Comparison of ENCODE assay signal across 31 cellular contexts in the genomic region with DNA sequence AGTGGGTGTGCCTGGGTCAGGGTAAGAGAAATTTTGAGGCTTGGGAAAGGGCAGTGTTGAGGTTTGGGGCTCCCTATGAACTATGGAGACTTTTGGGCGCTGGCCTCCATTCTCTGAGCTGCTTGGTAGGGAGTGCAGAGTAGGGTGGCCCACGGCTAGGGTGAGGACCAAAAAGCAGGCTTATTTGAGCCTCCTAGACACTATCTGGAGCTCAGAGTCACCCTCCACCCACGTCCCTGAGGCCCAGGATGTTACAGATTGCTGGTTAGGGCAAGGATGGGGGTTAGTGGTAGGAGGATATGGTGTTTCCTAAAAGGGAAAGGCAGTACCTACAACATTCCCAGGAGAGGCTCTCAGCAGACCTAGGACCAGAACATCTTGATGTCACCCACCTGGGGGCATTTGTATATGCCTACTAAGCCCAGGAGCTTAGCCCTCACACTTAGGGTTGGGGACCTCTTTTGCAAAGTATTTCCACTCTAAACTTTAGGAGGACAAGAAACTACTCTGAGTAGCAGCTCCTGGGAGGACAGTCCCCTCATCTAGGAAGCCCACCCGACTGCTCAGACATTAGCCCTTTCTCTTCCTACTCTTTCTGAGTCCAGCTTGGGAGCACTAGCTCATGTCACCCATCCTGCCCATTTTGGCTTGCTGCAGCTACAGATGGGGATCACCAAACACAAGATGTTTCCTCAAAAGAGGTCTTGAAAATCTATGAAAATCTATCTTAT. TPM values are rescaled to one million over a fixed set of nuclear protein-coding genes. Genes with fewer than 3 reads are reported as not detected.
DNase-seq lines count a peak whose midpoint lies in the region; FAIRE-seq and TF ChIP-seq lines count a peak whose summit lies in the region.
"Had no signal": no experiment of that assay in that cellular context is flagged by ENCODE, and none has a peak within 500 bp of the region (broad histone marks: within the 10 kb centered on the region; RNA-seq: fewer than 3 reads in every experiment).

No MANE protein-coding gene starts in this region.

- peaks cover 62% of the 10 kb centered on the region for H3K27me3 Mint-ChIP-seq in activated CD4-positive, alpha-beta T cell treated with anti-CD3 and anti-CD28 coated beads, Interleukin-2, amount 10 ng/mL, durations not matched to agents 24 days and 14 days
- H3K27me3 Mint-ChIP-seq in astrocyte (ENCODE audit: low read depth, unreplicated experiment) = peaks cover 40% of the 10 kb centered on the region
- H3K27me3 Mint-ChIP-seq in neural progenitor cell (ENCODE audit: insufficient read depth, low read depth) = peaks cover 40% of the 10 kb centered on the region

- no peak overlapping the region for H3K4me3 Mint-ChIP-seq in activated CD4-positive, alpha-beta T cell treated with anti-CD3 and anti-CD28 coated beads, Interleukin-2, amount 10 ng/mL, durations not matched to agents 24 days and 14 days
- H3K4me3 Mint-ChIP-seq in astrocyte (ENCODE audit: unreplicated experiment) = peak overlapping the region; percentile 27
- peak overlapping the region; percentile 31 for H3K4me3 Mint-ChIP-seq in neural progenitor cell

- H3K9ac ChIP-seq in astrocyte (ENCODE audit: low read length) = no peak overlapping the region
- no peak overlapping the region for H3K9ac ChIP-seq in neural progenitor cell

- peaks cover 12% of the 10 kb centered on the region for H3F3A ChIP-seq in neural progenitor cell (ENCODE audit: low read depth)

- no peaks in the 10 kb centered on the region for H3K9me3 Mint-ChIP-seq in activated CD4-positive, alpha-beta T cell treated with anti-CD3 and anti-CD28 coated beads, Interleukin-2, amount 10 ng/mL, durations not matched to agents 24 days and 14 days
- no peaks in the 10 kb centered on the region for H3K9me3 Mint-ChIP-seq in astrocyte (ENCODE audit: unreplicated experiment)
- H3K9me3 Mint-ChIP-seq in neural progenitor cell = peaks cover 2% of the 10 kb centered on the region
- H3K9me3 Mint-ChIP-seq: activated CD4-positive, alpha-beta T cell treated with anti-CD3 and anti-CD28 coated beads, Interleukin-2, amount 10 ng/mL, durations not matched to agents 7 days and 5 days; HFFc6; stimulated activated naive CD8-positive, alpha-beta T cell treated with anti-CD3 and anti-CD28 coated beads, Interleukin-15, Interleukin-2, amounts not matched to agents 100 ng/mL and 50 ng/mL, for 24 hours had no signal

- H2AFZ ChIP-seq in astrocyte (ENCODE audit: low read depth, low read length) = no peak overlapping the region
- H2AFZ ChIP-seq in neural progenitor cell (replicated peaks) = no peak overlapping the region

- no peak overlapping the region for H3K27ac Mint-ChIP-seq in activated CD4-positive, alpha-beta T cell treated with anti-CD3 and anti-CD28 coated beads, Interleukin-2, amount 10 ng/mL, durations not matched to agents 24 days and 14 days
- H3K27ac Mint-ChIP-seq in astrocyte (ENCODE audit: unreplicated experiment) = no peak overlapping the region
- H3K27ac Mint-ChIP-seq in neural progenitor cell = no peak overlapping the region
- H3K27ac Mint-ChIP-seq: activated CD4-positive, alpha-beta T cell treated with anti-CD3 and anti-CD28 coated beads, Interleukin-2, amount 10 ng/mL, durations not matched to agents 7 days and 5 days; HFFc6; stimulated activated naive CD8-positive, alpha-beta T cell treated with anti-CD3 and anti-CD28 coated beads, Interleukin-15, Interleukin-2, amounts not matched to agents 100 ng/mL and 50 ng/mL, for 24 hours had no signal

- H3K4me1 ChIP-seq in astrocyte (ENCODE audit: insufficient read depth, low read length) (no peaks in the 10 kb centered on the region), neural progenitor cell (no peaks in the 10 kb centered on the region)
- H3K4me1 ChIP-seq: colonic mucosa had no signal

- H3K79me2 ChIP-seq in astrocyte (ENCODE audit: insufficient read depth, low read length) = no peaks in the 10 kb centered on the region
- no peaks in the 10 kb centered on the region for H3K79me2 ChIP-seq in neural progenitor cell (ENCODE audit: low read depth)

- no peak for FAIRE-seq in astrocyte (lab: Jason Lieb, UNC)
- FAIRE-seq: frontal cortex, keratinocyte had no signal

- intact Hi-C loops in activated CD4-positive, alpha-beta T cell treated with anti-CD3 and anti-CD28 coated beads, Interleukin-2, amount 10 ng/mL, durations not matched to agents 24 days and 14 days (cut with micrococcal nuclease) = loop anchor here (5.0 kb wide), 1 partner anchor 166 kb away; no protein-coding TSS in a partner anchor
- intact Hi-C loops in head of caudate nucleus (cut with DNase I) = loop anchor here (5.0 kb wide), 2 partner anchors 39 to 54 kb away; a partner anchor contains a TSS

- H3K36me3 Mint-ChIP-seq in activated CD4-positive, alpha-beta T cell treated with anti-CD3 and anti-CD28 coated beads, Interleukin-2, amount 10 ng/mL, durations not matched to agents 24 days and 14 days (ENCODE audit: low read depth) = no peaks in the 10 kb centered on the region
- H3K36me3 Mint-ChIP-seq in astrocyte (ENCODE audit: low read depth, unreplicated experiment) (peaks cover 15% of the 10 kb centered on the region), neural progenitor cell (peaks cover 3% of the 10 kb centered on the region)

- H4K20me1 ChIP-seq in astrocyte (ENCODE audit: insufficient read depth, low read length) (peaks cover 14% of the 10 kb centered on the region), neural progenitor cell (ENCODE audit: low read depth) (no peaks in the 10 kb centered on the region)

- no peaks in the 10 kb centered on the region for H3K36me3 ChIP-seq in astrocyte (ENCODE audit: insufficient read depth, low read length)
- H3K36me3 ChIP-seq in neural progenitor cell = no peaks in the 10 kb centered on the region
- H3K36me3 ChIP-seq: brain microvascular endothelial cell, colonic mucosa, spleen had no signal

- no peak overlapping the region for H3K27ac ChIP-seq in astrocyte (ENCODE audit: low read depth, low read length)
- no peak overlapping the region for H3K27ac ChIP-seq in neural progenitor cell
- H3K27ac ChIP-seq: 22Rv1, brain microvascular endothelial cell, colonic mucosa, esophagus muscularis mucosa, spleen had no signal

- H3K4me1 Mint-ChIP-seq in activated CD4-positive, alpha-beta T cell treated with anti-CD3 and anti-CD28 coated beads, Interleukin-2, amount 10 ng/mL, durations not matched to agents 24 days and 14 days = peaks cover 21% of the 10 kb centered on the region
- H3K4me1 Mint-ChIP-seq in astrocyte (ENCODE audit: low read depth, unreplicated experiment) (no peaks in the 10 kb centered on the region), neural progenitor cell (peaks cover 5% of the 10 kb centered on the region)

- H3K27me3 ChIP-seq in astrocyte (ENCODE audit: insufficient read depth, low read length) (no peaks in the 10 kb centered on the region), neural progenitor cell (peaks cover 100% of the 10 kb centered on the region)
- H3K27me3 ChIP-seq: brain microvascular endothelial cell, colonic mucosa had no signal

- H3K4me2 ChIP-seq in astrocyte (ENCODE audit: low read length) (no peak overlapping the region), neural progenitor cell (no peak overlapping the region)

- peak; percentile 57 for DNase-seq in activated CD4-positive, alpha-beta T cell treated with anti-CD3 and anti-CD28 coated beads, Interleukin-2, amount 10 ng/mL, durations not matched to agents 24 days and 14 days
- DNase-seq in activated CD4-positive, alpha-beta T cell treated with anti-CD3 and anti-CD28 coated beads for 4 hours = no peak
- DNase-seq in astrocyte (ENCODE audit: low read depth) = no peak
- DNase-seq in neural progenitor cell (ENCODE audit: low spot score) = no peak
- DNase-seq in HUDEP-2 (lab: John Stamatoyannopoulos, UW; ENCODE audit: unreplicated experiment in 76 of 76) = no peak
- DNase-seq in head of caudate nucleus = no peak
- DNase-seq: activated CD4-positive, alpha-beta T cell treated with anti-CD3 and anti-CD28 coated beads, Interleukin-2, amount 10 ng/mL, durations not matched to agents 7 days and 5 days; activated effector memory CD4-positive, alpha-beta T cell treated with anti-CD3 and anti-CD28 coated beads, Interleukin-2, amount 50 U/mL, for 16 hours; activated T-cell treated with anti-CD3 and anti-CD28 coated beads for 4 hours; brain microvascular endothelial cell; CD8-positive, alpha-beta memory T cell; DMS53; GDM1; HFFc6; KG1; NCI-H146; retina; spleen; stimulated activated CD4-positive, alpha-beta T cell treated with anti-CD3 and anti-CD28 coated beads, Interleukin-4, amount 100 ng/mL, for 24 hours; T-helper 17 cell had no signal

- TF ChIP-seq CTCF in astrocyte (IDR thresholded peaks at IDR 0.05; ENCODE audit: insufficient read depth, low read depth, low read length) = no peak
- no peak for TF ChIP-seq CTCF in neural progenitor cell (IDR thresholded peaks at IDR 0.05)

- H3K4me3 ChIP-seq in astrocyte (ENCODE audit: insufficient read depth, low read depth, low read length) = no peak overlapping the region
- H3K4me3 ChIP-seq in neural progenitor cell = no peak overlapping the region
- H3K4me3 ChIP-seq: esophagus muscularis mucosa, spleen, tibial nerve had no signal

- H3K9me3 ChIP-seq in astrocyte (ENCODE audit: insufficient read depth, low read depth, low read length) (no peaks in the 10 kb centered on the region), neural progenitor cell (ENCODE audit: low read depth) (no peaks in the 10 kb centered on the region)
- H3K9me3 ChIP-seq: colonic mucosa, esophagus muscularis mucosa, spleen, tibial nerve had no signal

RNA-seq across cellular contexts. Expression of a gene that starts 2.3 kb away (rescaled TPM):
- 5.3 and 7.4 TPM in 2 replicates for total RNA-seq in activated CD4-positive, alpha-beta T cell treated with anti-CD3 and anti-CD28 coated beads, Interleukin-2, amount 10 ng/mL, durations not matched to agents 24 days and 14 days
- 5.0 TPM in 2 replicates for total RNA-seq in astrocyte
- 0.36 and 2.0 TPM in 2 replicates for total RNA-seq in neural progenitor cell (ENCODE audit: low replicate concordance)

RNA-seq across cellular contexts. Expression of a gene that starts 15.0 kb away (rescaled TPM):
- 0.59 and 0.65 TPM in 2 replicates for total RNA-seq in activated CD4-positive, alpha-beta T cell treated with anti-CD3 and anti-CD28 coated beads, Interleukin-2, amount 10 ng/mL, durations not matched to agents 24 days and 14 days
- total RNA-seq in astrocyte = 0.10 and 0.20 TPM in 2 replicates
- total RNA-seq in neural progenitor cell (ENCODE audit: low replicate concordance) = 0.03 TPM in 1 of 2 replicates, not detected in the other
- total RNA-seq: activated CD4-positive, alpha-beta T cell treated with anti-CD3 and anti-CD28 coated beads, Interleukin-2, amount 10 ng/mL, durations not matched to agents 7 days and 5 days; HFFc6; lung microvascular endothelial cell; osteocyte; RPMI7951; SK-MEL-5; spleen; T-helper 17 cell had no signal

RNA-seq across cellular contexts. Expression of a gene that starts 38.2 kb away (rescaled TPM):
- total RNA-seq in activated CD4-positive, alpha-beta T cell treated with anti-CD3 and anti-CD28 coated beads, Interleukin-2, amount 10 ng/mL, durations not matched to agents 24 days and 14 days = 0.30 and 0.45 TPM in 2 replicates
- 0.34 and 0.46 TPM in 2 replicates for total RNA-seq in astrocyte
- total RNA-seq in neural progenitor cell (ENCODE audit: low replicate concordance) = 0.46 and 0.82 TPM in 2 replicates
- total RNA-seq: lung microvascular endothelial cell had no signal

RNA-seq across cellular contexts. Expression of a gene that starts 38.3 kb away (rescaled TPM):
- total RNA-seq in activated CD4-positive, alpha-beta T cell treated with anti-CD3 and anti-CD28 coated beads, Interleukin-2, amount 10 ng/mL, durations not matched to agents 24 days and 14 days = 454 and 464 TPM in 2 replicates
- total RNA-seq in astrocyte (382 and 409 TPM in 2 replicates), neural progenitor cell (ENCODE audit: low replicate concordance) (45.0 and 63.1 TPM in 2 replicates)

RNA-seq across cellular contexts. Expression of a gene that starts 45.4 kb away (rescaled TPM):
- total RNA-seq in activated CD4-positive, alpha-beta T cell treated with anti-CD3 and anti-CD28 coated beads, Interleukin-2, amount 10 ng/mL, durations not matched to agents 24 days and 14 days = 4.7 and 6.0 TPM in 2 replicates
- 0.27 and 0.31 TPM in 2 replicates for total RNA-seq in astrocyte
- 3.5 and 3.6 TPM in 2 replicates for total RNA-seq in neural progenitor cell (ENCODE audit: low replicate concordance)
